Comparison of ENCODE assay signal across 1 cellular context in the genomic region with DNA sequence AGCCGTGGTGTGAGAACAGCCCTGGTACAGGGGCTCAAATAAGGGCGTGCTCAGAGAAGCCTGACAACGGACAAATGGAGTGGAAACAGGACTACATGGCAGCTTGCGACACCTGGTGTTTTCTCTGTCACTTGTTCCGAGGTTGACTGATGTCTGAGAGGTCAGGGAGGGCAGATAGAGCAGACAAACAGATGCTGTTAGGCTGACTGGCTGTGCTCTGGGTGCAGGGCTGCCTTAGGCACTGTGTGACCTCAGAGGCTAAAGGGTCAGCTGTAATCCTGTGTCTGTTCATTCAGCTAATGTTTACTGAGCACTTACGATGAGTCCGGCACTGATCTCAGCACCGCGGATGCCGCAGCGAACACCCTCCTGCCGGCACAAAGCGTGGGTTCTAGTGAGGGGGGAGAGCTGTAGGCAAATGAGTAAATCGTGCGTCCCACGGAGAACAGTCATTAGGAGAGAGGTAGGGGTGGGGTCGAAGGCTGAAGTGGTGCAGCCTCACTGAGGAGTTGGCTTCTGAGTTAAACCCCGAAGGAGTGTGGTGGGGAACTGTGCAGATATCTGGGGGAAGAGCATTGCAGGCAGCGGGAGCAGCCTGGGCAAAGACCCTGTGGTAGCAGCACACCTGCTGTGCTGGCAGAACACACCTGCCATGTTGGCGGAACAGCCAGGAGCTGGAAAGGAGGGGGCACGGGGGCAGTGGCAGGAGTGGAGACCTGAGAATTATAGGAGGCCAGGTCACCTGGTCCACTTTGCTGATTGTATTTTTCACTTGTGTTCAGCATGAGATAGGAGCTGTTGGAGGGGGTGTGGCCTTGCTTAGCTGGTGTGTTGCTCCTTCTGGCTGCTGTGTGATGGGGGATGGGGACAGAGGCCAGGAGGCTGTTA.
TF ChIP-seq lines count a peak whose summit lies in the region.

No MANE protein-coding gene starts in this region.

TF ChIP-seq in H1, 55 proteins besides CTCF, POLR2A, EP300 and RAD21 (continued from another document):
- TF ChIP-seq TAF1 (IDR thresholded peaks at IDR 0.05; ENCODE audit: low read depth, low read length) = no peak
